In genomic region chr9:136090060-136090735, GRCh38 we compare ENCODE assay signal across 13 cellular contexts. TPM values are rescaled to one million over a fixed set of nuclear protein-coding genes. Genes with fewer than 3 reads are reported as not detected.
A peak's percentile ranks its signal among the peaks of the same experiment; 100 is the strongest.
DNase-seq lines count a peak whose midpoint lies in the region; ATAC-seq, FAIRE-seq and TF ChIP-seq lines count a peak whose summit lies in the region.
"Had no signal": no experiment of that assay in that cellular context is flagged by ENCODE, and none has a peak within 500 bp of the region (broad histone marks: within the 10 kb centered on the region; RNA-seq: fewer than 3 reads in every experiment).

No MANE protein-coding gene starts in this region.

- peak overlapping the region; percentile 36 for H3K4me3 Mint-ChIP-seq in neural crest cell
- peak overlapping the region in 1 of 8 donors; percentile 15 for H3K4me3 Mint-ChIP-seq in CD4-positive, alpha-beta memory T cell
- H3K4me3 Mint-ChIP-seq: activated naive CD4-positive, alpha-beta T cell treated with anti-CD3 and anti-CD28 coated beads, Interleukin-2, amount 10 ng/mL, durations not matched to agents 7 days and 5 days had no signal

- CTCF ChIA-PET in HepG2 (lab: Yijun Ruan, JAX; ENCODE audit: low intra/inter-chr PET ratio, low total read pairs) = interaction anchor here (0.9 to 1.6 kb wide), 2 partner anchors 33 to 123 kb away, joined by 3 to 8 read pairs; no protein-coding TSS in a partner anchor
- CTCF ChIA-PET in CD4-positive, alpha-beta memory T cell (lab: Charles Lee; ENCODE audit: partially characterized antibody) = interaction anchor here (0.6 to 5.7 kb wide), 6 partner anchors 11 to 193 kb away, joined by 3 to 75 read pairs (median 5); partner anchors contain the start of gene TMEM250

- H3K4me2 ChIP-seq in HepG2 (ENCODE audit: low read depth, low read length) (no peak overlapping the region), MM.1S (ENCODE audit: low read depth, low read length) (no peak overlapping the region)

- no peaks in the 10 kb centered on the region for H3K27me3 ChIP-seq in HepG2 (ENCODE audit: control insufficient read depth in 1 of 2, insufficient read depth in 2 of 2, low read length in 2 of 2)
- H3K27me3 ChIP-seq in right lobe of liver = no peaks in the 10 kb centered on the region
- no peaks in the 10 kb centered on the region for H3K27me3 ChIP-seq in CD4-positive, alpha-beta memory T cell (ENCODE audit: insufficient read depth, low read length)
- peaks cover 94% of the 10 kb centered on the region for H3K27me3 ChIP-seq in MM.1S (replicated peaks; ENCODE audit: insufficient read depth, low read length)

- H3K27ac ChIP-seq in HepG2 (ENCODE audit: extremely low read length, insufficient read depth, low read length) = no peak overlapping the region
- H3K27ac ChIP-seq in right lobe of liver = no peak overlapping the region
- H3K27ac ChIP-seq in cingulate gyrus (ENCODE audit: low read depth, low read length) = peak overlapping the region; percentile 10
- H3K27ac ChIP-seq in CD4-positive, alpha-beta memory T cell (ENCODE audit: low read depth, low read length) = no peak overlapping the region
- no peak overlapping the region for H3K27ac ChIP-seq in MM.1S (ENCODE audit: low read length)

- no peaks in the 10 kb centered on the region for H3K9me2 ChIP-seq in MM.1S (replicated peaks; ENCODE audit: insufficient read depth, low read length)

- no peak overlapping the region for H2AFZ ChIP-seq in HepG2 (ENCODE audit: low read length)
- no peak overlapping the region for H2AFZ ChIP-seq in MM.1S (ENCODE audit: low read length)

- H3K27me3 Mint-ChIP-seq in neural crest cell (ENCODE audit: low read depth) = peaks cover 7% of the 10 kb centered on the region
- no peaks in the 10 kb centered on the region for H3K27me3 Mint-ChIP-seq in CD4-positive, alpha-beta memory T cell

- DNase-seq in HepG2 (ENCODE audit: low spot score) (no peak), right lobe of liver (no peak), neural crest cell (ENCODE audit: low read depth, low spot score) (no peak), HCEC 1CT (no peak), MM.1S (no peak)
- DNase-seq in CD4-positive, alpha-beta memory T cell = no peak
- DNase-seq: activated CD4-positive, alpha-beta T cell treated with anti-CD3 and anti-CD28 coated beads, Interleukin-2, amount 50 U/mL, for 4 hours; activated naive CD4-positive, alpha-beta T cell treated with anti-CD3 and anti-CD28 coated beads, Interleukin-2, amount 10 ng/mL, durations not matched to agents 7 days and 5 days; NCI-H1092; substantia nigra had no signal

- no peak for TF ChIP-seq CTCF in HepG2 (CRISPR knock-in tag; IDR thresholded peaks at IDR 0.05)
- no peak for TF ChIP-seq CTCF in right lobe of liver (IDR thresholded peaks at IDR 0.05)
- TF ChIP-seq CTCF in neural crest cell (conservative IDR thresholded peaks at IDR 0.05) = no peak
- TF ChIP-seq CTCF in MM.1S (IDR thresholded peaks at IDR 0.05; ENCODE audit: low read length) = no peak

- no peaks in the 10 kb centered on the region for H3F3A ChIP-seq in MM.1S (ENCODE audit: insufficient read depth, low read length)

- H3K79me2 ChIP-seq in HepG2 (ENCODE audit: insufficient read depth, low read length) = peaks cover 84% of the 10 kb centered on the region
- no peaks in the 10 kb centered on the region for H3K79me2 ChIP-seq in MM.1S (ENCODE audit: low read length)

- H3K9me3 Mint-ChIP-seq in neural crest cell = no peaks in the 10 kb centered on the region
- no peaks in the 10 kb centered on the region for H3K9me3 Mint-ChIP-seq in CD4-positive, alpha-beta memory T cell
- H3K9me3 Mint-ChIP-seq: activated naive CD4-positive, alpha-beta T cell treated with anti-CD3 and anti-CD28 coated beads, Interleukin-2, amount 10 ng/mL, durations not matched to agents 7 days and 5 days had no signal

- H3K4me3 ChIP-seq in HepG2 (replicated peaks in 1 of 3; ENCODE audit: insufficient read depth in 1 of 3, low read depth in 2 of 3, low read length in 3 of 3) (no peak overlapping the region), right lobe of liver (no peak overlapping the region), MM.1S (ENCODE audit: low read length) (no peak overlapping the region)
- no peak overlapping the region for H3K4me3 ChIP-seq in CD4-positive, alpha-beta memory T cell (ENCODE audit: low read length in 2 of 2)

- H3K9ac ChIP-seq in HepG2 (ENCODE audit: insufficient read depth, low read depth, low read length) (no peak overlapping the region), MM.1S (ENCODE audit: low read length) (no peak overlapping the region)

- H3K4me1 ChIP-seq in HepG2 (ENCODE audit: insufficient read depth, low read length) (peaks cover 36% of the 10 kb centered on the region), right lobe of liver (peaks cover 0 to 41% (median 20%) of the 10 kb centered on the region in 4 donors), MM.1S (ENCODE audit: low read length) (no peaks in the 10 kb centered on the region)
- H3K4me1 ChIP-seq in CD4-positive, alpha-beta memory T cell (ENCODE audit: insufficient read depth, low read length) = peaks cover 36% of the 10 kb centered on the region

- POLR2A ChIA-PET in HepG2 (lab: Yijun Ruan, JAX) = interaction anchor here (1.0 kb wide), 1 partner anchor 29 kb away, joined by 3 read pairs; no protein-coding TSS in a partner anchor
- POLR2A ChIA-PET in CD4-positive, alpha-beta memory T cell (lab: Charles Lee; ENCODE audit: partially characterized antibody) = interaction anchor here (0.6 to 2.2 kb wide), 5 partner anchors 19 to 227 kb away, joined by 3 to 13 read pairs (median 4); no protein-coding TSS in a partner anchor

- no peaks in the 10 kb centered on the region for H3K36me3 Mint-ChIP-seq in neural crest cell (ENCODE audit: low read depth)
- H3K36me3 Mint-ChIP-seq in CD4-positive, alpha-beta memory T cell = no peaks in the 10 kb centered on the region
- H3K36me3 Mint-ChIP-seq: activated naive CD4-positive, alpha-beta T cell treated with anti-CD3 and anti-CD28 coated beads, Interleukin-2, amount 10 ng/mL, durations not matched to agents 7 days and 5 days had no signal

- no peak for ATAC-seq in HepG2
- no peak for ATAC-seq in right lobe of liver
- ATAC-seq in GM21515 (IDR thresholded peaks at IDR 0.05; ENCODE audit: unreplicated experiment) = no peak
- ATAC-seq: left colon had no signal

- 87% methylated on average over 6 of the region's 9 CpGs for WGBS in HepG2 (ENCODE audit: low lambda C conversion rate)
- 82% methylated on average over 2 of the region's 9 CpGs for WGBS in right lobe of liver (ENCODE audit: insufficient coverage, low coverage, low lambda C conversion rate, missing lambda C conversion rate)

- no peak for TF ChIP-seq RAD21 in HepG2 (CRISPR knock-in tag; IDR thresholded peaks at IDR 0.05)

- 0 out of 5 replicates have a peak, but pooled peaks cover 3 to 5% of the 10 kb centered on the region in 2 experiments for H3K36me3 ChIP-seq in HepG2 (replicated peaks in 1 of 2; ENCODE audit: control insufficient read depth in 1 of 2, insufficient read depth in 2 of 2, low read length in 2 of 2)
- no peaks in the 10 kb centered on the region for H3K36me3 ChIP-seq in right lobe of liver
- no peaks in the 10 kb centered on the region for H3K36me3 ChIP-seq in CD4-positive, alpha-beta memory T cell (ENCODE audit: insufficient read depth, low read length)
- H3K36me3 ChIP-seq in MM.1S (replicated peaks; ENCODE audit: insufficient read depth, low read length) = no peaks in the 10 kb centered on the region

- intact Hi-C loops in HepG2 (cut with micrococcal nuclease; ENCODE audit: unreplicated experiment) = loop anchor here (5.0 kb wide), 1 partner anchor 38 kb away; no protein-coding TSS in a partner anchor
- intact Hi-C loops in right lobe of liver (cut with DNase I) = no loop called here
- intact Hi-C loops in CD4-positive, alpha-beta memory T cell (cut with micrococcal nuclease) = no loop called here

- no peak for FAIRE-seq in HepG2 (lab: Jason Lieb, UNC)

- peaks cover 41% of the 10 kb centered on the region; the same call in 1 of the 2 replicates for H4K20me1 ChIP-seq in HepG2 (ENCODE audit: insufficient read depth, low read length)
- no peaks in the 10 kb centered on the region for H4K20me1 ChIP-seq in MM.1S (ENCODE audit: insufficient read depth, low read length)

- in situ Hi-C loops in HepG2 (cut with HindIII; ENCODE audit: extremely low pct_ligation_motif_present, low pct_unique_long_range_greater_than_20kb) = no loop called here

- BruUV-seq in HepG2 (replicated peaks; lab: Mats Ljungman, UMichigan) = no TSS peak

- TF ChIP-seq EP300 in HepG2 (IDR thresholded peaks at IDR 0.05; ENCODE audit: low read depth in 2 of 2, low read length in 2 of 2) (no peak), HepG2 (CRISPR knock-in tag; IDR thresholded peaks at IDR 0.05; ENCODE audit: borderline replicate concordance) (no peak)

- H3K27ac Mint-ChIP-seq in neural crest cell (ENCODE audit: unreplicated experiment) = no peak overlapping the region
- peak overlapping the region in 2 of 7 donors; percentile 7 to 35 for H3K27ac Mint-ChIP-seq in CD4-positive, alpha-beta memory T cell
- H3K27ac Mint-ChIP-seq: activated naive CD4-positive, alpha-beta T cell treated with anti-CD3 and anti-CD28 coated beads, Interleukin-2, amount 10 ng/mL, durations not matched to agents 7 days and 5 days had no signal

- peaks cover 13% of the 10 kb centered on the region for H3K4me1 Mint-ChIP-seq in neural crest cell
- peaks cover 4 to 30% (median 18%) of the 10 kb centered on the region in 4 donors for H3K4me1 Mint-ChIP-seq in CD4-positive, alpha-beta memory T cell

- no peaks in the 10 kb centered on the region for H3K9me3 ChIP-seq in HepG2 (ENCODE audit: low read length)
- H3K9me3 ChIP-seq in right lobe of liver = no peaks in the 10 kb centered on the region
- no peaks in the 10 kb centered on the region for H3K9me3 ChIP-seq in CD4-positive, alpha-beta memory T cell (ENCODE audit: control insufficient read depth in 1 of 2, low read length in 2 of 2)
- H3K9me3 ChIP-seq in MM.1S (replicated peaks; ENCODE audit: insufficient read depth, low read length) = no peaks in the 10 kb centered on the region

- TF ChIP-seq POLR2A in HepG2 (IDR thresholded peaks at IDR 0.05; ENCODE audit: insufficient read depth in 1 of 2, low read depth in 2 of 2, low read length in 2 of 2) (no peak), right lobe of liver (IDR thresholded peaks at IDR 0.05) (no peak)

RNA-seq across cellular contexts. Expression of gene NACC2, which starts 4.9 kb away (rescaled TPM):
- total RNA-seq in HepG2 (2016; rRNA removed; fragmentation: Illumina TruSeq; extraction: Trizol) (10.5 and 12.3 TPM in 2 replicates), right lobe of liver (10 to 100 TPM; 10.9 to 25.8 (median 13.8) TPM), neural crest cell (8.1 and 8.6 TPM in 2 replicates)
- 2.1 and 2.2 TPM in 2 replicates for total RNA-seq in HepG2 (2016; cell fraction: cytosol; rRNA removed; fragmentation: Illumina TruSeq; extraction: Trizol; ENCODE audit: low read depth)
- 9.0 and 12.3 TPM in 2 replicates for total RNA-seq in HepG2 (2016; cell fraction: insoluble cytoplasmic fraction; rRNA removed; fragmentation: Illumina TruSeq; extraction: Trizol)
- total RNA-seq in HepG2 (2016; cell fraction: membrane; rRNA removed; fragmentation: Illumina TruSeq; extraction: Trizol) = 5.3 TPM in 2 replicates
- 8.0 and 9.6 TPM in 2 replicates for total RNA-seq in HepG2 (2016; cell fraction: nucleus; rRNA removed; fragmentation: Illumina TruSeq; extraction: Trizol)
- polyA plus RNA-seq in HepG2 (2011; rRNA removed) = 5.9 and 6.3 TPM in 2 replicates
- polyA plus RNA-seq in HepG2 (2011; cell fraction: cytosol; rRNA removed) = 4.1 and 5.8 TPM in 2 replicates
- polyA plus RNA-seq in HepG2 (2011; cell fraction: nucleus; rRNA removed) = 28.9 and 40.8 TPM in 2 replicates
- 6.2 and 7.1 TPM in 2 replicates for polyA plus RNA-seq in HepG2 (2012)
- 0.80 TPM in 2 replicates for polyA plus RNA-seq in HepG2 (2016; cell fraction: cytosol; fragmentation: Illumina TruSeq; extraction: Trizol; ENCODE audit: low read depth)
- polyA plus RNA-seq in HepG2 (2016; cell fraction: insoluble cytoplasmic fraction; fragmentation: Illumina TruSeq; extraction: Trizol; ENCODE audit: low read depth) = 8.9 and 10.6 TPM in 2 replicates
- polyA plus RNA-seq in HepG2 (2016; cell fraction: membrane; fragmentation: Illumina TruSeq; extraction: Trizol; ENCODE audit: low read depth) = 2.4 and 2.5 TPM in 2 replicates
- polyA plus RNA-seq in HepG2 (2016; cell fraction: nucleus; fragmentation: Illumina TruSeq; extraction: Trizol; ENCODE audit: insufficient read depth, low read depth) = 15.3 and 15.7 TPM in 2 replicates
- polyA minus RNA-seq in HepG2 (2011; rRNA and poly(A)+ RNA removed; ENCODE audit: low replicate concordance) = 14.5 and 16.4 TPM in 2 replicates
- 9.2 and 9.6 TPM in 2 replicates for polyA minus RNA-seq in HepG2 (2011; cell fraction: cytosol; rRNA and poly(A)+ RNA removed)
- 10.6 and 13.4 TPM in 2 replicates for polyA minus RNA-seq in HepG2 (2011; cell fraction: nucleus; rRNA and poly(A)+ RNA removed)
- 10 to 100 TPM; 11.5 to 12.2 TPM for total RNA-seq in CD4-positive, alpha-beta memory T cell
- 1 to 10 TPM in 1 of 2 donors, under 1 TPM in 1; 0.58 to 2.6 TPM for polyA plus RNA-seq in CD4-positive, alpha-beta memory T cell

RNA-seq across cellular contexts. Expression of gene TMEM250, which starts 28.5 kb away (rescaled TPM):
- total RNA-seq in HepG2 (2016; rRNA removed; fragmentation: Illumina TruSeq; extraction: Trizol) (12.0 and 13.9 TPM in 2 replicates), right lobe of liver (10 to 100 TPM; 12.4 to 29.7 (median 15.4) TPM), neural crest cell (37.4 and 39.0 TPM in 2 replicates)
- total RNA-seq in HepG2 (2016; cell fraction: cytosol; rRNA removed; fragmentation: Illumina TruSeq; extraction: Trizol; ENCODE audit: low read depth) = 7.7 and 7.9 TPM in 2 replicates
- 9.6 and 13.9 TPM in 2 replicates for total RNA-seq in HepG2 (2016; cell fraction: insoluble cytoplasmic fraction; rRNA removed; fragmentation: Illumina TruSeq; extraction: Trizol)
- total RNA-seq in HepG2 (2016; cell fraction: membrane; rRNA removed; fragmentation: Illumina TruSeq; extraction: Trizol) = 17.8 and 22.1 TPM in 2 replicates
- total RNA-seq in HepG2 (2016; cell fraction: nucleus; rRNA removed; fragmentation: Illumina TruSeq; extraction: Trizol) = 10.1 and 11.0 TPM in 2 replicates
- polyA plus RNA-seq in HepG2 (2011; rRNA removed) = 5.5 and 7.1 TPM in 2 replicates
- 7.1 and 10.4 TPM in 2 replicates for polyA plus RNA-seq in HepG2 (2011; cell fraction: cytosol; rRNA removed)
- 9.4 and 12.5 TPM in 2 replicates for polyA plus RNA-seq in HepG2 (2011; cell fraction: nucleus; rRNA removed)
- polyA plus RNA-seq in HepG2 (2012) = 6.0 and 9.5 TPM in 2 replicates
- 6.4 and 8.1 TPM in 2 replicates for polyA plus RNA-seq in HepG2 (2016; cell fraction: cytosol; fragmentation: Illumina TruSeq; extraction: Trizol; ENCODE audit: low read depth)
- polyA plus RNA-seq in HepG2 (2016; cell fraction: insoluble cytoplasmic fraction; fragmentation: Illumina TruSeq; extraction: Trizol; ENCODE audit: low read depth) = 14.5 and 15.8 TPM in 2 replicates
- polyA plus RNA-seq in HepG2 (2016; cell fraction: membrane; fragmentation: Illumina TruSeq; extraction: Trizol; ENCODE audit: low read depth) = 14.9 and 17.1 TPM in 2 replicates
- polyA plus RNA-seq in HepG2 (2016; cell fraction: nucleus; fragmentation: Illumina TruSeq; extraction: Trizol; ENCODE audit: insufficient read depth, low read depth) = 14.9 and 17.4 TPM in 2 replicates
- 18.3 and 50.6 TPM in 2 replicates for polyA minus RNA-seq in HepG2 (2011; rRNA and poly(A)+ RNA removed; ENCODE audit: low replicate concordance)
- polyA minus RNA-seq in HepG2 (2011; cell fraction: cytosol; rRNA and poly(A)+ RNA removed) = 7.9 and 8.8 TPM in 2 replicates
- polyA minus RNA-seq in HepG2 (2011; cell fraction: nucleus; rRNA and poly(A)+ RNA removed) = 4.7 and 8.0 TPM in 2 replicates
- total RNA-seq in CD4-positive, alpha-beta memory T cell = 10 to 100 TPM; 52.1 to 55.8 TPM
- polyA plus RNA-seq in CD4-positive, alpha-beta memory T cell = 10 to 100 TPM; 46.7 to 67.3 TPM
